Comparison of ENCODE assay signal across 8 cellular contexts in genomic region chr11:90220391-90220790, GRCh38. TPM values are rescaled to one million over a fixed set of nuclear protein-coding genes. Genes with fewer than 3 reads are reported as not detected.
DNase-seq lines count a peak whose midpoint lies in the region; ATAC-seq and TF ChIP-seq lines count a peak whose summit lies in the region.

No MANE protein-coding gene starts in this region.

- peak overlapping the region; percentile 96 for H3K4me3 Mint-ChIP-seq in activated naive CD4-positive, alpha-beta T cell treated with anti-CD3 and anti-CD28 coated beads, Interleukin-2, amount 10 ng/mL, durations not matched to agents 7 days and 5 days
- peak overlapping the region; percentile 39 to 93 for H3K4me3 Mint-ChIP-seq in stimulated activated naive B cell treated with anti-CD40 and anti-IgM and Interleukin-4, amounts not matched to agents 10 μg/mL and 1 μg/mL and 100 μg/mL, for 72 hours

- H3K36me3 ChIP-seq in WERI-Rb-1, result peaks cover 27% of the 10 kb centered on the region

- no peaks in the 10 kb centered on the region for H3K9me3 Mint-ChIP-seq in activated naive CD4-positive, alpha-beta T cell treated with anti-CD3 and anti-CD28 coated beads, Interleukin-2, amount 10 ng/mL, durations not matched to agents 7 days and 5 days
- no peaks in the 10 kb centered on the region for H3K9me3 Mint-ChIP-seq in stimulated activated naive B cell treated with anti-CD40 and anti-IgM and Interleukin-4, amounts not matched to agents 10 μg/mL and 1 μg/mL and 100 μg/mL, for 72 hours

- CTCF ChIA-PET in activated naive CD4-positive, alpha-beta T cell treated with anti-CD3 and anti-CD28 coated beads, Interleukin-2, amount 10 ng/mL, durations not matched to agents 7 days and 5 days (lab: Charles Lee), result interaction anchor here (1.2 kb wide), 1 partner anchor 15 kb away, joined by 4 read pairs; no protein-coding TSS in a partner anchor

- H3K4me3 ChIP-seq in dorsolateral prefrontal cortex, result peak overlapping the region in 44 of 59 donors; percentile 2 to 97 (median 91)
- H3K4me3 ChIP-seq in WERI-Rb-1 (ENCODE audit: low read depth, low read length), result no peak overlapping the region

- H3K27ac Mint-ChIP-seq in activated naive CD4-positive, alpha-beta T cell treated with anti-CD3 and anti-CD28 coated beads, Interleukin-2, amount 10 ng/mL, durations not matched to agents 7 days and 5 days, result no peak overlapping the region
- peak overlapping the region; percentile 68 for H3K27ac Mint-ChIP-seq in stimulated activated naive B cell treated with anti-CD40 and anti-IgM and Interleukin-4, amounts not matched to agents 10 μg/mL and 1 μg/mL and 100 μg/mL, for 72 hours

- no peak for DNase-seq in activated naive CD4-positive, alpha-beta T cell treated with anti-CD3 and anti-CD28 coated beads, Interleukin-2, amount 10 ng/mL, durations not matched to agents 7 days and 5 days
- no peak for DNase-seq in activated naive CD4-positive, alpha-beta T cell treated with Interleukin-2 at 50 U/mL for 16 hours
- DNase-seq in OCI-M1 (lab: John Stamatoyannopoulos, UW) (peak; percentile 52), dorsolateral prefrontal cortex (no peak), WERI-Rb-1 (no peak), NCI-H2029 (lab: John Stamatoyannopoulos, UW) (no peak)
- no peak for DNase-seq in stimulated activated naive B cell treated with anti-CD40 and anti-IgM and Interleukin-4, amounts not matched to agents 10 μg/mL and 1 μg/mL and 100 μg/mL, for 72 hours

- H3K27me3 ChIP-seq in dorsolateral prefrontal cortex, result no peaks in the 10 kb centered on the region
- H3K27me3 ChIP-seq in WERI-Rb-1 (ENCODE audit: insufficient read depth, low read depth, severe bottlenecking), result no peaks in the 10 kb centered on the region

- intact Hi-C loops in dorsolateral prefrontal cortex (cut with DNase I), result no loop called here

- H3K36me3 Mint-ChIP-seq in activated naive CD4-positive, alpha-beta T cell treated with anti-CD3 and anti-CD28 coated beads, Interleukin-2, amount 10 ng/mL, durations not matched to agents 7 days and 5 days, result peaks cover 26% of the 10 kb centered on the region
- H3K36me3 Mint-ChIP-seq in stimulated activated naive B cell treated with anti-CD40 and anti-IgM and Interleukin-4, amounts not matched to agents 10 μg/mL and 1 μg/mL and 100 μg/mL, for 72 hours, result peaks cover 21 to 29% of the 10 kb centered on the region in 2 donors

- H3K4me1 Mint-ChIP-seq in activated naive CD4-positive, alpha-beta T cell treated with anti-CD3 and anti-CD28 coated beads, Interleukin-2, amount 10 ng/mL, durations not matched to agents 7 days and 5 days, result peaks cover 52% of the 10 kb centered on the region
- peaks cover 22 to 53% of the 10 kb centered on the region in 2 donors for H3K4me1 Mint-ChIP-seq in stimulated activated naive B cell treated with anti-CD40 and anti-IgM and Interleukin-4, amounts not matched to agents 10 μg/mL and 1 μg/mL and 100 μg/mL, for 72 hours

- H3K27me3 Mint-ChIP-seq in activated naive CD4-positive, alpha-beta T cell treated with anti-CD3 and anti-CD28 coated beads, Interleukin-2, amount 10 ng/mL, durations not matched to agents 7 days and 5 days, result no peaks in the 10 kb centered on the region
- H3K27me3 Mint-ChIP-seq in stimulated activated naive B cell treated with anti-CD40 and anti-IgM and Interleukin-4, amounts not matched to agents 10 μg/mL and 1 μg/mL and 100 μg/mL, for 72 hours, result no peaks in the 10 kb centered on the region

- H3K27ac ChIP-seq in dorsolateral prefrontal cortex (peak overlapping the region in 1 of 59 donors; percentile 11), WERI-Rb-1 (no peak overlapping the region)

- no peaks in the 10 kb centered on the region for H3K9me3 ChIP-seq in WERI-Rb-1 (ENCODE audit: severe bottlenecking)

- no peak for ATAC-seq in stimulated activated naive B cell treated with anti-CD40 and anti-IgM and Interleukin-4, amounts not matched to agents 10 μg/mL and 1 μg/mL and 100 μg/mL, for 72 hours (replicated peaks)
- no peak for ATAC-seq in GM19397 (IDR thresholded peaks at IDR 0.05; ENCODE audit: unreplicated experiment)

- TF ChIP-seq CTCF in dorsolateral prefrontal cortex (IDR thresholded peaks at IDR 0.05 in 54 of 56, conservative IDR thresholded peaks at IDR 0.05 in 2 of 56; ENCODE audit: low read depth in 1 of 56, partially characterized antibody in 56 of 56) (no peak), WERI-Rb-1 (IDR thresholded peaks at IDR 0.05; ENCODE audit: low read depth, low read length) (no peak)

RNA-seq across cellular contexts. Expression of gene CHORDC1, which starts 2.5 kb away (rescaled TPM):
- total RNA-seq in dorsolateral prefrontal cortex, result 100 to 1,000 TPM in 41 of 120 experiments, 10 to 100 TPM in 79; 42.4 to 320 (median 86.6) TPM
